ENCODE assay signal across 8 cellular contexts in the genomic region with DNA sequence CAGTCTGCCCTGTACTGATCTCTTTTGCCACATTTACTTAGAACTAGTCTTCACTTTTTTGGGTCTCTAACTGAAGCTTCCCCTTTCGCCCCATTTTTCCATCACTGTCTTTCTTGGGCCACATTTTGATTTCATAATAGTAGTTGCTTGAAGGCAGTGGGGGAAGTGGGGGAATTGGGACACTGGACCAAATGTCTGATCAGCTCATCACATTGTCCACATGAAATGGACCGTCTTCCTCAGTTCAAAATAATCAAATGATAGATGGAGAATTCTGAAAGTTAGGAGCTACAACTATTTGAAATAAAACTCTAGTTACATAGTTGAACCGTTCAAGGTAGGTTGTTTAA. TPM values are rescaled to one million over a fixed set of nuclear protein-coding genes. Genes with fewer than 3 reads are reported as not detected.
DNase-seq lines count a peak whose midpoint lies in the region; ATAC-seq and TF ChIP-seq lines count a peak whose summit lies in the region.

No MANE protein-coding gene starts in this region.

- no peak for TF ChIP-seq POLR2A in tibial nerve (IDR thresholded peaks at IDR 0.05)

- TF ChIP-seq RAD21 in liver (IDR thresholded peaks at IDR 0.05): no peak

- H3K4me3 ChIP-seq in liver (ENCODE audit: low read depth in 1 of 3, low read length in 3 of 3) (peak overlapping the region; percentile 80 to 94 (median 85)), tibial nerve (peak overlapping the region; percentile 69 to 85 (median 78))

- H3K9me3 ChIP-seq in liver (ENCODE audit: control insufficient read depth in 4 of 4, low read length in 3 of 4): no peaks in the 10 kb centered on the region
- H3K9me3 ChIP-seq in tibial nerve: no peaks in the 10 kb centered on the region

- no peaks in the 10 kb centered on the region for H3K9me3 Mint-ChIP-seq in activated T-cell treated with anti-CD3 and anti-CD28 coated beads, Interleukin-2, amount 50 U/mL, for 24 hours
- H3K9me3 Mint-ChIP-seq in activated naive CD8-positive, alpha-beta T cell treated with anti-CD3 and anti-CD28 coated beads, Interleukin-2, amount 50 U/mL, for 24 hours: no peaks in the 10 kb centered on the region

- no peak for DNase-seq in activated T-cell treated with anti-CD3 and anti-CD28 coated beads, Interleukin-2, amount 50 U/mL, for 24 hours
- DNase-seq in activated T-cell treated with anti-CD3 and anti-CD28 coated beads, Interleukin-2, amount 50 U/mL, for 1 hour: no peak
- DNase-seq in activated naive CD8-positive, alpha-beta T cell treated with anti-CD3 and anti-CD28 coated beads, Interleukin-2, amount 50 U/mL, for 24 hours: no peak
- DNase-seq in tibial nerve (ENCODE audit: low spot score in 2 of 2) (no peak), DMS79 (lab: John Stamatoyannopoulos, UW) (no peak), DMS79 treated with DMSO at 0.1 percent for 48 hours (lab: John Stamatoyannopoulos, UW) (no peak)
- no peak for DNase-seq in central memory CD4-positive, alpha-beta T cell

- no peak for ATAC-seq in activated naive CD8-positive, alpha-beta T cell treated with anti-CD3 and anti-CD28 coated beads, Interleukin-2, amount 50 U/mL, for 24 hours

- peak overlapping the region; percentile 92 for H3K4me3 Mint-ChIP-seq in activated T-cell treated with anti-CD3 and anti-CD28 coated beads, Interleukin-2, amount 50 U/mL, for 24 hours
- H3K4me3 Mint-ChIP-seq in activated naive CD8-positive, alpha-beta T cell treated with anti-CD3 and anti-CD28 coated beads, Interleukin-2, amount 50 U/mL, for 24 hours: peak overlapping the region; percentile 87

- peaks cover 65% of the 10 kb centered on the region for H3K4me1 Mint-ChIP-seq in activated T-cell treated with anti-CD3 and anti-CD28 coated beads, Interleukin-2, amount 50 U/mL, for 24 hours (ENCODE audit: low read depth)
- H3K4me1 Mint-ChIP-seq in activated naive CD8-positive, alpha-beta T cell treated with anti-CD3 and anti-CD28 coated beads, Interleukin-2, amount 50 U/mL, for 24 hours: peaks cover 58% of the 10 kb centered on the region

- peaks cover 6 to 41% (median 25%) of the 10 kb centered on the region in 4 donors for H3K4me1 ChIP-seq in liver (ENCODE audit: control insufficient read depth in 4 of 4, insufficient read depth in 4 of 4, low read length in 3 of 4)
- H3K4me1 ChIP-seq in tibial nerve: peaks cover 0 to 44% (median 21%) of the 10 kb centered on the region in 4 donors

- H3K27me3 Mint-ChIP-seq in activated T-cell treated with anti-CD3 and anti-CD28 coated beads, Interleukin-2, amount 50 U/mL, for 24 hours: no peaks in the 10 kb centered on the region
- H3K27me3 Mint-ChIP-seq in activated naive CD8-positive, alpha-beta T cell treated with anti-CD3 and anti-CD28 coated beads, Interleukin-2, amount 50 U/mL, for 24 hours: no peaks in the 10 kb centered on the region

- TF ChIP-seq CTCF in liver (IDR thresholded peaks at IDR 0.05; ENCODE audit: low read depth, low read length, missing input control): no peak
- TF ChIP-seq CTCF in tibial nerve (IDR thresholded peaks at IDR 0.05): no peak

- 19% methylated on average over 3 of the region's 3 CpGs for WGBS in liver
- 16 to 19% methylated on average over 3 of the region's 3 CpGs for WGBS in tibial nerve, 2 donors

- peak overlapping the region; percentile 71 to 75 for H3K9ac ChIP-seq in liver (ENCODE audit: low read depth in 1 of 2, low read length in 2 of 2)

- H3K27ac ChIP-seq in liver (ENCODE audit: low read depth in 1 of 2, low read length in 2 of 2) (peak overlapping the region; percentile 92 to 95), tibial nerve (peak overlapping the region; percentile 89 to 96 (median 94))

- no peaks in the 10 kb centered on the region for H3K27me3 ChIP-seq in liver (ENCODE audit: control insufficient read depth in 4 of 4, insufficient read depth in 4 of 4, low read length in 3 of 4)
- H3K27me3 ChIP-seq in tibial nerve: no peaks in the 10 kb centered on the region

- peaks cover 50% of the 10 kb centered on the region for H3K36me3 Mint-ChIP-seq in activated T-cell treated with anti-CD3 and anti-CD28 coated beads, Interleukin-2, amount 50 U/mL, for 24 hours (ENCODE audit: low read depth)
- H3K36me3 Mint-ChIP-seq in activated naive CD8-positive, alpha-beta T cell treated with anti-CD3 and anti-CD28 coated beads, Interleukin-2, amount 50 U/mL, for 24 hours (ENCODE audit: low read depth): peaks cover 13% of the 10 kb centered on the region

- no peak for TF ChIP-seq EP300 in tibial nerve (IDR thresholded peaks at IDR 0.05)

- H3K36me3 ChIP-seq in liver (ENCODE audit: control insufficient read depth in 4 of 4, insufficient read depth in 3 of 4, low read depth in 1 of 4, low read length in 3 of 4) (peaks cover 0 to 4% (median 1%) of the 10 kb centered on the region in 4 donors), tibial nerve (peaks cover 0 to 16% (median 0%) of the 10 kb centered on the region in 3 donors)

- peak overlapping the region; percentile 97 for H3K27ac Mint-ChIP-seq in activated T-cell treated with anti-CD3 and anti-CD28 coated beads, Interleukin-2, amount 50 U/mL, for 24 hours
- peak overlapping the region; percentile 83 for H3K27ac Mint-ChIP-seq in activated naive CD8-positive, alpha-beta T cell treated with anti-CD3 and anti-CD28 coated beads, Interleukin-2, amount 50 U/mL, for 24 hours

TF ChIP-seq in liver, 16 proteins besides CTCF, POLR2A, EP300 and RAD21:
- TF ChIP-seq HNF4A (conservative IDR thresholded peaks at IDR 0.05) (no peak), JUND (IDR thresholded peaks at IDR 0.05) (no peak)
- TF ChIP-seq, protein P1, sequence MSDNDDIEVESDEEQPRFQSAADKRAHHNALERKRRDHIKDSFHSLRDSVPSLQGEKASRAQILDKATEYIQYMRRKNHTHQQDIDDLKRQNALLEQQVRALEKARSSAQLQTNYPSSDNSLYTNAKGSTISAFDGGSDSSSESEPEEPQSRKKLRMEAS (IDR thresholded peaks at IDR 0.05): no peak

RNA-seq across cellular contexts. Expression of a gene that starts 0.7 kb away (rescaled TPM):
- 10 to 100 TPM; 44.8 to 73.8 TPM for total RNA-seq in liver
- 10 to 100 TPM; 31.9 to 50.9 TPM for polyA plus RNA-seq in liver
- total RNA-seq in tibial nerve: 100 to 1,000 TPM; 151 to 436 (median 259) TPM
